9 cellular contexts compared by ENCODE assay signal in genomic region chr13:78601886-78602560, GRCh38. TPM values are rescaled to one million over a fixed set of nuclear protein-coding genes. Genes with fewer than 3 reads are reported as not detected.
A peak's percentile ranks its signal among the peaks of the same experiment; 100 is the strongest.
DNase-seq lines count a peak whose midpoint lies in the region; ATAC-seq and TF ChIP-seq lines count a peak whose summit lies in the region.
"Had no signal": no experiment of that assay in that cellular context is flagged by ENCODE, and none has a peak within 500 bp of the region (broad histone marks: within the 10 kb centered on the region; RNA-seq: fewer than 3 reads in every experiment).

No MANE protein-coding gene starts in this region.

- intact Hi-C loops in stomach (cut with DNase I; ENCODE audit: low total_unique reads), result no loop called here

- H3K9me3 ChIP-seq in iPS-15b (ENCODE audit: control insufficient read depth, insufficient read depth, low read length) (no peaks in the 10 kb centered on the region), stomach (peaks cover 0 to 8% (median 4%) of the 10 kb centered on the region in 4 donors)

- H3K27ac Mint-ChIP-seq in activated naive CD4-positive, alpha-beta T cell treated with anti-CD3 and anti-CD28 coated beads, Interleukin-2, amount 10 ng/mL, durations not matched to agents 7 days and 5 days, result peak overlapping the region; percentile 72
- H3K27ac Mint-ChIP-seq in T-cell, result peak overlapping the region in 1 of 2 donors; percentile 66

- no peaks in the 10 kb centered on the region for H3K36me3 ChIP-seq in iPS-15b (ENCODE audit: control insufficient read depth, insufficient read depth, low read length)
- H3K36me3 ChIP-seq in stomach, result no peaks in the 10 kb centered on the region

- no peaks in the 10 kb centered on the region for H3K9me3 Mint-ChIP-seq in activated naive CD4-positive, alpha-beta T cell treated with anti-CD3 and anti-CD28 coated beads, Interleukin-2, amount 10 ng/mL, durations not matched to agents 7 days and 5 days
- H3K9me3 Mint-ChIP-seq in T-cell, result peaks cover 0 to 9% (median 0%) of the 10 kb centered on the region in 3 donors

- peak overlapping the region; percentile 74 for H3K4me3 Mint-ChIP-seq in activated naive CD4-positive, alpha-beta T cell treated with anti-CD3 and anti-CD28 coated beads, Interleukin-2, amount 10 ng/mL, durations not matched to agents 7 days and 5 days
- peak overlapping the region; percentile 75 to 81 (median 80) for H3K4me3 Mint-ChIP-seq in T-cell

- ATAC-seq in T-cell (replicated peaks in 1 of 4) (peak in 1 of 4 experiments; percentile 19), HG03354 (IDR thresholded peaks at IDR 0.05; ENCODE audit: poor library complexity, severe bottlenecking, unreplicated experiment) (no peak)

- H3K9ac ChIP-seq in iPS-15b (ENCODE audit: low read depth, low read length), result no peak overlapping the region

- peak overlapping the region; percentile 66 for H3K4me3 ChIP-seq in iPS-15b (ENCODE audit: low read depth, low read length)
- peak overlapping the region; percentile 5 to 59 (median 44) for H3K4me3 ChIP-seq in stomach

- H3K4me1 Mint-ChIP-seq in activated naive CD4-positive, alpha-beta T cell treated with anti-CD3 and anti-CD28 coated beads, Interleukin-2, amount 10 ng/mL, durations not matched to agents 7 days and 5 days, result peaks cover 45% of the 10 kb centered on the region
- peaks cover 25 to 47% (median 31%) of the 10 kb centered on the region in 3 donors for H3K4me1 Mint-ChIP-seq in T-cell

- WGBS in stomach, 5 donors, result 3 to 7% (median 5%) methylated on average over 16 to 101 of the region's 109 CpGs

- no peak overlapping the region for H3K27ac ChIP-seq in stomach

- CTCF ChIA-PET in activated naive CD4-positive, alpha-beta T cell treated with anti-CD3 and anti-CD28 coated beads, Interleukin-2, amount 10 ng/mL, durations not matched to agents 7 days and 5 days (lab: Charles Lee), result no interaction called here
- CTCF ChIA-PET in T-cell (lab: Charles Lee), result no interaction called here

- H3K27me3 ChIP-seq in iPS-15b (ENCODE audit: control insufficient read depth, insufficient read depth, low read length) (peaks cover 96% of the 10 kb centered on the region), stomach (peaks cover 40 to 97% (median 95%) of the 10 kb centered on the region in 3 donors)

- DNase-seq in activated naive CD4-positive, alpha-beta T cell treated with anti-CD3 and anti-CD28 coated beads, Interleukin-2, amount 10 ng/mL, durations not matched to agents 7 days and 5 days, result no peak
- DNase-seq in activated naive CD4-positive, alpha-beta T cell (lab: John Stamatoyannopoulos, UW), result no peak
- DNase-seq in T-cell, result no peak
- no peak for DNase-seq in stomach
- no peak for DNase-seq in inferior parietal cortex (ENCODE audit: extremely low spot score)
- no peak for DNase-seq in globus pallidus (ENCODE audit: low spot score)
- DNase-seq: cortex of kidney had no signal

- H3K27me3 Mint-ChIP-seq in activated naive CD4-positive, alpha-beta T cell treated with anti-CD3 and anti-CD28 coated beads, Interleukin-2, amount 10 ng/mL, durations not matched to agents 7 days and 5 days, result peaks cover 94% of the 10 kb centered on the region
- H3K27me3 Mint-ChIP-seq in T-cell, result peaks cover 77 to 87% of the 10 kb centered on the region in 2 donors

- TF ChIP-seq POLR2A in stomach (IDR thresholded peaks at IDR 0.05), result no peak

- H3K36me3 Mint-ChIP-seq in activated naive CD4-positive, alpha-beta T cell treated with anti-CD3 and anti-CD28 coated beads, Interleukin-2, amount 10 ng/mL, durations not matched to agents 7 days and 5 days, result peaks cover 8% of the 10 kb centered on the region
- no peaks in the 10 kb centered on the region for H3K36me3 Mint-ChIP-seq in T-cell

- POLR2A ChIA-PET in T-cell (lab: Charles Lee), result no interaction called here

- peaks cover 13% of the 10 kb centered on the region for H3K4me1 ChIP-seq in iPS-15b (ENCODE audit: control insufficient read depth, insufficient read depth, low read length)
- H3K4me1 ChIP-seq in stomach, result peaks cover 22 to 36% (median 34%) of the 10 kb centered on the region in 4 donors

- no peak for TF ChIP-seq CTCF in stomach (IDR thresholded peaks at IDR 0.05)

- TF ChIP-seq EP300 in stomach (IDR thresholded peaks at IDR 0.05), result no peak

RNA-seq across cellular contexts. Expression of gene POU4F1, which starts 1.3 kb away (rescaled TPM):
- total RNA-seq in T-cell (under 1 TPM in 4 of 5 donors, not detected in 1; 0.07 to 0.13 (median 0.10) TPM), stomach (not detected)
- under 1 TPM in 1 of 3 donors, not detected in 2; 0.08 TPM for polyA plus RNA-seq in stomach

RNA-seq across cellular contexts. Expression of gene OBI1, which starts 56.9 kb away (rescaled TPM):
- total RNA-seq in T-cell (10 to 100 TPM in 3 of 5 donors, 1 to 10 TPM in 2; 4.8 to 14.3 (median 12.3) TPM), stomach (10 to 100 TPM in 3 of 5 donors, 1 to 10 TPM in 2; 1.4 to 17.0 (median 13.8) TPM)
- 1 to 10 TPM; 2.1 to 4.4 (median 2.6) TPM for polyA plus RNA-seq in stomach
